ENCODE assay signal across 21 cellular contexts in genomic region chr7:19110778-19111175, GRCh38. TPM values are rescaled to one million over a fixed set of nuclear protein-coding genes. Genes with fewer than 3 reads are reported as not detected.
DNase-seq lines count a peak whose midpoint lies in the region; ATAC-seq and TF ChIP-seq lines count a peak whose summit lies in the region.
"Had no signal": no experiment of that assay in that cellular context is flagged by ENCODE, and none has a peak within 500 bp of the region (broad histone marks: within the 10 kb centered on the region; RNA-seq: fewer than 3 reads in every experiment).

No MANE protein-coding gene starts in this region.

- DNase-seq in AG09309 (ENCODE audit: low read depth), result no peak
- no peak for DNase-seq in esophagus muscularis mucosa (ENCODE audit: extremely low spot score)
- no peak for DNase-seq in nephron progenitor cell
- DNase-seq in NK-92 (lab: John Stamatoyannopoulos, UW; ENCODE audit: unreplicated experiment), result no peak
- DNase-seq in GM19238 (ENCODE audit: insufficient read length, low spot score), result no peak
- no peak for DNase-seq in GDM1 (lab: John Stamatoyannopoulos, UW)
- DNase-seq: activated CD4-positive, alpha-beta T cell treated with anti-CD3 and anti-CD28 coated beads, Interleukin-2, amount 10 ng/mL, durations not matched to agents 24 days and 14 days; activated effector memory CD4-positive, alpha-beta T cell treated with Interleukin-2 at 50 U/mL for 16 hours; Calu3; MG63; NCI-H1436 treated with DMSO at 0.1 percent for 48 hours; NCI-H69; uterus had no signal

- H3K4me1 ChIP-seq in HUES48 (ENCODE audit: control insufficient read depth, insufficient read depth, low read length), result peaks cover 66% of the 10 kb centered on the region
- peaks cover 14 to 56% (median 51%) of the 10 kb centered on the region in 4 donors for H3K4me1 ChIP-seq in esophagus muscularis mucosa
- H3K4me1 ChIP-seq: uterus had no signal

- ATAC-seq in GM18873 (IDR thresholded peaks at IDR 0.05; ENCODE audit: low FRiP score, unreplicated experiment), result no peak
- ATAC-seq: natural killer cell treated with Interleukin-12 subunit alpha and Interleukin-12 subunit beta and Interleukin-15 and Interleukin-18, amount 100 ng/mL, for 72 hours had no signal

- H3K27me3 ChIP-seq in HUES48 (ENCODE audit: control insufficient read depth, insufficient read depth, low read length) (peaks cover 100% of the 10 kb centered on the region), esophagus muscularis mucosa (peaks cover 0 to 85% (median 8%) of the 10 kb centered on the region in 4 donors)
- H3K27me3 ChIP-seq: uterus had no signal

- H3K27ac ChIP-seq in HUES48 (ENCODE audit: low read depth, low read length) (no peak overlapping the region), esophagus muscularis mucosa (replicated peaks in 1 of 4) (peak overlapping the region; percentile 77 to 84 (median 80))
- H3K27ac ChIP-seq: BLaER1 treated with 17β-estradiol and CSF1 and Interleukin-3, amounts not matched to agents 10 nM and 100 nM had no signal

- TF ChIP-seq POLR2A in esophagus muscularis mucosa (IDR thresholded peaks at IDR 0.05; ENCODE audit: low read depth), result no peak

- TF ChIP-seq CTCF in AG09309 (IDR thresholded peaks at IDR 0.05; ENCODE audit: control insufficient read depth, insufficient read depth, low read depth, low read length, missing control alignments), result no peak
- no peak for TF ChIP-seq CTCF in esophagus muscularis mucosa (IDR thresholded peaks at IDR 0.05)
- no peak for TF ChIP-seq CTCF in nephron progenitor cell (IDR thresholded peaks at IDR 0.05)

- intact Hi-C loops in esophagus muscularis mucosa (cut with DNase I), result no loop called here

- H3K9me3 ChIP-seq in HUES48 (ENCODE audit: control insufficient read depth, insufficient read depth, low read length) (no peaks in the 10 kb centered on the region), esophagus muscularis mucosa (no peaks in the 10 kb centered on the region)
- H3K9me3 ChIP-seq: MG63, uterus had no signal

- peaks cover 97% of the 10 kb centered on the region for H3K27me3 Mint-ChIP-seq in nephron progenitor cell (ENCODE audit: low read depth, poor library complexity)

- no peaks in the 10 kb centered on the region for H3K36me3 ChIP-seq in HUES48 (ENCODE audit: control insufficient read depth, insufficient read depth, low read length)
- H3K36me3 ChIP-seq in esophagus muscularis mucosa, result no peaks in the 10 kb centered on the region
- H3K36me3 ChIP-seq: BLaER1 treated with 17β-estradiol and CSF1 and Interleukin-3, amounts not matched to agents 10 nM and 100 nM; MG63; uterus had no signal

- H3K4me1 Mint-ChIP-seq in nephron progenitor cell, result peaks cover 88% of the 10 kb centered on the region
- H3K4me1 Mint-ChIP-seq: activated CD4-positive, alpha-beta T cell treated with anti-CD3 and anti-CD28 coated beads, Interleukin-2, amount 10 ng/mL, durations not matched to agents 24 days and 14 days had no signal

- H3K4me3 ChIP-seq in AG09309 (ENCODE audit: control insufficient read depth, low read depth, low read length), result peak overlapping the region; percentile 6; the same call in 1 of the 2 replicates
- peak overlapping the region; percentile 21; the same call in 1 of the 2 replicates for H3K4me3 ChIP-seq in HUES48 (ENCODE audit: low read depth, low read length)
- peak overlapping the region in 3 of 4 donors; percentile 36 to 48 (median 36) for H3K4me3 ChIP-seq in esophagus muscularis mucosa
- H3K4me3 ChIP-seq: BLaER1 treated with 17β-estradiol and CSF1 and Interleukin-3, amounts not matched to agents 10 nM and 100 nM; MG63; uterus had no signal

- no peaks in the 10 kb centered on the region for H3K9me3 Mint-ChIP-seq in nephron progenitor cell

- no peak overlapping the region for H3K9ac ChIP-seq in HUES48 (ENCODE audit: low read depth, low read length)
- H3K9ac ChIP-seq: BLaER1 treated with 17β-estradiol and CSF1 and Interleukin-3, amounts not matched to agents 10 nM and 100 nM had no signal

- WGBS in esophagus muscularis mucosa, result 60% methylated on average over 6 of the region's 6 CpGs

- peak overlapping the region; percentile 90 for H3K4me3 Mint-ChIP-seq in nephron progenitor cell
- H3K4me3 Mint-ChIP-seq: activated CD4-positive, alpha-beta T cell treated with anti-CD3 and anti-CD28 coated beads, Interleukin-2, amount 10 ng/mL, durations not matched to agents 24 days and 14 days; natural killer cell treated with Interleukin-12 subunit alpha and Interleukin-12 subunit beta and Interleukin-15 and Interleukin-18, amount 100 ng/mL, for 72 hours had no signal

- H3K36me3 Mint-ChIP-seq in nephron progenitor cell (ENCODE audit: low read depth), result peaks cover 10% of the 10 kb centered on the region

- TF ChIP-seq EP300 in esophagus muscularis mucosa (IDR thresholded peaks at IDR 0.05), result no peak

- H3K27ac Mint-ChIP-seq in nephron progenitor cell, result no peak overlapping the region
- H3K27ac Mint-ChIP-seq: activated CD4-positive, alpha-beta T cell treated with anti-CD3 and anti-CD28 coated beads, Interleukin-2, amount 10 ng/mL, durations not matched to agents 24 days and 14 days; natural killer cell treated with Interleukin-12 subunit alpha and Interleukin-12 subunit beta and Interleukin-15 and Interleukin-18, amount 100 ng/mL, for 72 hours had no signal

RNA-seq across cellular contexts. Expression of gene TWIST1, which starts 6.7 kb away (rescaled TPM):
- 10 to 100 TPM; 15.6 to 18.3 (median 16.1) TPM for total RNA-seq in esophagus muscularis mucosa
- total RNA-seq: endothelial cell of umbilical vein; natural killer cell treated with Interleukin-12 subunit alpha and Interleukin-12 subunit beta and Interleukin-15 and Interleukin-18, amount 100 ng/mL, for 72 hours; OCI-LY7 had no signal

RNA-seq across cellular contexts. Expression of gene FERD3L, which starts 34.4 kb away (rescaled TPM):
- not detected for total RNA-seq in esophagus muscularis mucosa
- total RNA-seq: A172; activated CD4-positive, alpha-beta T cell treated with anti-CD3 and anti-CD28 coated beads, Interleukin-2, amount 10 ng/mL, durations not matched to agents 24 days and 14 days; Calu3; endothelial cell of umbilical vein; G401; natural killer cell treated with Interleukin-12 subunit alpha and Interleukin-12 subunit beta and Interleukin-15 and Interleukin-18, amount 100 ng/mL, for 72 hours; OCI-LY7; uterus had no signal
